15 cellular contexts compared by ENCODE assay signal in genomic region chr18:37343542-37343851, GRCh38.
DNase-seq lines count a peak whose midpoint lies in the region; ATAC-seq, FAIRE-seq and TF ChIP-seq lines count a peak whose summit lies in the region.
"Had no signal": no experiment of that assay in that cellular context is flagged by ENCODE, and none has a peak within 500 bp of the region (broad histone marks: within the 10 kb centered on the region; RNA-seq: fewer than 3 reads in every experiment).

No MANE protein-coding gene starts in this region.

- peak; percentile 10 for DNase-seq in bronchial epithelial cell (ENCODE audit: low read depth)
- no peak for DNase-seq in WTC11 (ENCODE audit: low spot score)
- DNase-seq in UCSD-AML1 (lab: John Stamatoyannopoulos, UW; ENCODE audit: unreplicated experiment), result no peak
- DNase-seq: heart left ventricle, natural killer cell had no signal

- H3K9me3 Mint-ChIP-seq in WTC11, result no peaks in the 10 kb centered on the region
- H3K9me3 Mint-ChIP-seq: activated CD4-positive, alpha-beta memory T cell treated with anti-CD3 and anti-CD28 coated beads for 36 hours; natural killer cell had no signal

- ATAC-seq in GM19351 (IDR thresholded peaks at IDR 0.05; ENCODE audit: unreplicated experiment), result peak; percentile 30
- no peak for ATAC-seq in WTC11
- ATAC-seq in GM18867 (IDR thresholded peaks at IDR 0.05; ENCODE audit: unreplicated experiment), result no peak
- ATAC-seq in GM18907 (IDR thresholded peaks at IDR 0.05; ENCODE audit: unreplicated experiment), result no peak

- H3K36me3 Mint-ChIP-seq in WTC11, result no peaks in the 10 kb centered on the region
- H3K36me3 Mint-ChIP-seq: activated CD4-positive, alpha-beta memory T cell treated with anti-CD3 and anti-CD28 coated beads for 36 hours; activated naive CD8-positive, alpha-beta T cell; natural killer cell had no signal

- H3K27ac ChIP-seq in 22Rv1, result no peak overlapping the region
- H3K27ac ChIP-seq: breast epithelium, heart left ventricle, PC-9, vagina had no signal

- FAIRE-seq in bronchial epithelial cell (lab: Jason Lieb, UNC), result no peak

- H3K27ac Mint-ChIP-seq in WTC11, result no peak overlapping the region
- H3K27ac Mint-ChIP-seq: activated CD4-positive, alpha-beta memory T cell treated with anti-CD3 and anti-CD28 coated beads for 36 hours; activated naive CD8-positive, alpha-beta T cell; natural killer cell had no signal

- no peaks in the 10 kb centered on the region for H3K36me3 ChIP-seq in bronchial epithelial cell (ENCODE audit: control insufficient read depth, insufficient read depth, low read length)
- H3K36me3 ChIP-seq: breast epithelium, heart left ventricle, vagina had no signal

- H3K27me3 Mint-ChIP-seq in WTC11 (ENCODE audit: low read depth), result peaks cover 19% of the 10 kb centered on the region
- H3K27me3 Mint-ChIP-seq: activated naive CD8-positive, alpha-beta T cell had no signal

- peaks cover 31% of the 10 kb centered on the region for H3K4me1 Mint-ChIP-seq in WTC11

- TF ChIP-seq CTCF in 22Rv1 (IDR thresholded peaks at IDR 0.05) (peak; percentile 67), LNCAP (IDR thresholded peaks at IDR 0.05) (peak; percentile 14; the same call in 1 of the 2 replicates), bronchial epithelial cell (IDR thresholded peaks at IDR 0.05; ENCODE audit: insufficient read depth, low read length, severe bottlenecking) (no peak), WTC11 (IDR thresholded peaks at IDR 0.05) (no peak; the same call in none of the 2 replicates)

- POLR2A ChIA-PET in WTC11 (lab: Charles Lee), result interaction anchor here (0.7 kb wide), 1 partner anchor 100 kb away, joined by 10 read pairs; no protein-coding TSS in a partner anchor

- peaks cover 8% of the 10 kb centered on the region for H3K27me3 ChIP-seq in bronchial epithelial cell (ENCODE audit: control insufficient read depth, insufficient read depth, low read length)
- H3K27me3 ChIP-seq: vagina had no signal

- H3K4me3 Mint-ChIP-seq in WTC11, result no peak overlapping the region
- H3K4me3 Mint-ChIP-seq: activated CD4-positive, alpha-beta memory T cell treated with anti-CD3 and anti-CD28 coated beads for 36 hours; activated naive CD8-positive, alpha-beta T cell; natural killer cell had no signal

- CTCF ChIA-PET in WTC11 (lab: Charles Lee), result interaction anchor here (0.6 to 3.2 kb wide), 32 partner anchors 8 to 402 kb away, joined by 3 to 25 read pairs (median 5); no protein-coding TSS in a partner anchor

- H3K4me3 ChIP-seq in bronchial epithelial cell (ENCODE audit: low read depth, low read length), result no peak overlapping the region
- H3K4me3 ChIP-seq: breast epithelium, heart left ventricle, PC-9, vagina had no signal

TF ChIP-seq in WTC11, 78 proteins besides CTCF, POLR2A, EP300 and RAD21:
- no peak for TF ChIP-seq NR1H2 (CRISPR knock-in tag; IDR thresholded peaks at IDR 0.05)
- no peak for TF ChIP-seq SOX15 (CRISPR knock-in tag; IDR thresholded peaks at IDR 0.05)
- no peak for TF ChIP-seq ZNF317 (CRISPR knock-in tag; IDR thresholded peaks at IDR 0.05; ENCODE audit: borderline replicate concordance, low read depth)
- no peak for TF ChIP-seq NFYB (CRISPR knock-in tag; conservative IDR thresholded peaks at IDR 0.05; ENCODE audit: low read depth)
- no peak for TF ChIP-seq NR2C2 (CRISPR knock-in tag; IDR thresholded peaks at IDR 0.05)
- TF ChIP-seq, protein P1, sequence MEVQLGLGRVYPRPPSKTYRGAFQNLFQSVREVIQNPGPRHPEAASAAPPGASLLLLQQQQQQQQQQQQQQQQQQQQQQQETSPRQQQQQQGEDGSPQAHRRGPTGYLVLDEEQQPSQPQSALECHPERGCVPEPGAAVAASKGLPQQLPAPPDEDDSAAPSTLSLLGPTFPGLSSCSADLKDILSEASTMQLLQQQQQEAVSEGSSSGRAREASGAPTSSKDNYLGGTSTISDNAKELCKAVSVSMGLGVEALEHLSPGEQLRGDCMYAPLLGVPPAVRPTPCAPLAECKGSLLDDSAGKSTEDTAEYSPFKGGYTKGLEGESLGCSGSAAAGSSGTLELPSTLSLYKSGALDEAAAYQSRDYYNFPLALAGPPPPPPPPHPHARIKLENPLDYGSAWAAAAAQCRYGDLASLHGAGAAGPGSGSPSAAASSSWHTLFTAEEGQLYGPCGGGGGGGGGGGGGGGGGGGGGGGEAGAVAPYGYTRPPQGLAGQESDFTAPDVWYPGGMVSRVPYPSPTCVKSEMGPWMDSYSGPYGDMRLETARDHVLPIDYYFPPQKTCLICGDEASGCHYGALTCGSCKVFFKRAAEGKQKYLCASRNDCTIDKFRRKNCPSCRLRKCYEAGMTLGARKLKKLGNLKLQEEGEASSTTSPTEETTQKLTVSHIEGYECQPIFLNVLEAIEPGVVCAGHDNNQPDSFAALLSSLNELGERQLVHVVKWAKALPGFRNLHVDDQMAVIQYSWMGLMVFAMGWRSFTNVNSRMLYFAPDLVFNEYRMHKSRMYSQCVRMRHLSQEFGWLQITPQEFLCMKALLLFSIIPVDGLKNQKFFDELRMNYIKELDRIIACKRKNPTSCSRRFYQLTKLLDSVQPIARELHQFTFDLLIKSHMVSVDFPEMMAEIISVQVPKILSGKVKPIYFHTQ (CRISPR knock-in tag; IDR thresholded peaks at IDR 0.05), result no peak
- no peak for TF ChIP-seq TEAD1 (CRISPR knock-in tag; IDR thresholded peaks at IDR 0.05)
- no peak for TF ChIP-seq ATF2 (CRISPR knock-in tag; IDR thresholded peaks at IDR 0.05; ENCODE audit: borderline replicate concordance, low read depth)
- no peak for TF ChIP-seq ZNF232 (CRISPR knock-in tag; IDR thresholded peaks at IDR 0.05)
- TF ChIP-seq PRRX2 (CRISPR knock-in tag; IDR thresholded peaks at IDR 0.05), result no peak
- TF ChIP-seq HMGA2 (CRISPR knock-in tag; IDR thresholded peaks at IDR 0.05), result no peak
- TF ChIP-seq, protein P2, sequence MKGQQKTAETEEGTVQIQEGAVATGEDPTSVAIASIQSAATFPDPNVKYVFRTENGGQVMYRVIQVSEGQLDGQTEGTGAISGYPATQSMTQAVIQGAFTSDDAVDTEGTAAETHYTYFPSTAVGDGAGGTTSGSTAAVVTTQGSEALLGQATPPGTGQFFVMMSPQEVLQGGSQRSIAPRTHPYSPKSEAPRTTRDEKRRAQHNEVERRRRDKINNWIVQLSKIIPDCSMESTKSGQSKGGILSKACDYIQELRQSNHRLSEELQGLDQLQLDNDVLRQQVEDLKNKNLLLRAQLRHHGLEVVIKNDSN (CRISPR knock-in tag; IDR thresholded peaks at IDR 0.05), result no peak
- TF ChIP-seq KAT7 (CRISPR knock-in tag; IDR thresholded peaks at IDR 0.05; ENCODE audit: borderline replicate concordance), result no peak
- no peak for TF ChIP-seq E2F5 (CRISPR knock-in tag; IDR thresholded peaks at IDR 0.05)
- TF ChIP-seq NR3C1 (CRISPR knock-in tag; conservative IDR thresholded peaks at IDR 0.05; ENCODE audit: low read depth), result no peak
- no peak for TF ChIP-seq ELF4 (CRISPR knock-in tag; IDR thresholded peaks at IDR 0.05; ENCODE audit: low read depth)
- TF ChIP-seq SP1 (CRISPR knock-in tag; conservative IDR thresholded peaks at IDR 0.05), result no peak
- no peak for TF ChIP-seq FOXP1 (CRISPR knock-in tag; IDR thresholded peaks at IDR 0.05; ENCODE audit: borderline replicate concordance)
- no peak for TF ChIP-seq MYBL2 (CRISPR knock-in tag; IDR thresholded peaks at IDR 0.05)
- no peak for TF ChIP-seq SMAD4 (CRISPR knock-in tag; IDR thresholded peaks at IDR 0.05)

Comparison
In these comparisons a context has a peak if more than half of its experiments do, and no peak if none do; other contexts are left out.
1. CTCF ChIP-seq: peak in 22Rv1 (single experiment) and LNCAP (single experiment); none in bronchial epithelial cell (single experiment) and WTC11 (single experiment).